ENCODE assay signal across 14 cellular contexts in genomic region chr2:172440795-172441194, GRCh38. TPM values are rescaled to one million over a fixed set of nuclear protein-coding genes. Genes with fewer than 3 reads are reported as not detected.
DNase-seq lines count a peak whose midpoint lies in the region; ATAC-seq, FAIRE-seq and TF ChIP-seq lines count a peak whose summit lies in the region.
"Had no signal": no experiment of that assay in that cellular context is flagged by ENCODE, and none has a peak within 500 bp of the region (broad histone marks: within the 10 kb centered on the region; RNA-seq: fewer than 3 reads in every experiment).

No MANE protein-coding gene starts in this region.

- H3K4me3 Mint-ChIP-seq in CD4-positive, alpha-beta memory T cell: peak overlapping the region; percentile 67 to 95 (median 80)
- no peak overlapping the region for H3K4me3 Mint-ChIP-seq in GM23338
- H3K4me3 Mint-ChIP-seq: dendritic cell treated with granulocyte-macrophage colony-stimulating factor and Interleukin-4, amounts not matched to agents 40 ng/mL and 50 ng/mL, for 4 days; naive B cell; stimulated activated memory B cell treated with anti-CD40 and anti-IgM and Interleukin-4, amounts not matched to agents 10 μg/mL and 1 μg/mL and 100 μg/mL, for 72 hours had no signal

- no peak for TF ChIP-seq CTCF in GM23338 (conservative IDR thresholded peaks at IDR 0.05; ENCODE audit: low read depth in 2 of 2)
- TF ChIP-seq CTCF in kidney (IDR thresholded peaks at IDR 0.05; ENCODE audit: borderline replicate concordance, extremely low read depth, insufficient read depth): no peak

- no peaks in the 10 kb centered on the region for H3K36me3 ChIP-seq in CD4-positive, alpha-beta memory T cell (ENCODE audit: insufficient read depth, low read length)
- no peaks in the 10 kb centered on the region for H3K36me3 ChIP-seq in GM23338 (ENCODE audit: insufficient read depth)
- no peaks in the 10 kb centered on the region for H3K36me3 ChIP-seq in SJSA1
- no peaks in the 10 kb centered on the region for H3K36me3 ChIP-seq in kidney (ENCODE audit: control insufficient read depth in 1 of 2, insufficient read depth in 2 of 2, low read length in 2 of 2)

- H3F3A ChIP-seq in GM23338 (replicated peaks; ENCODE audit: low read depth): no peaks in the 10 kb centered on the region

- no peaks in the 10 kb centered on the region for H3K27me3 Mint-ChIP-seq in CD4-positive, alpha-beta memory T cell
- no peaks in the 10 kb centered on the region for H3K27me3 Mint-ChIP-seq in GM23338 (ENCODE audit: insufficient read depth, low read depth, poor library complexity)
- H3K27me3 Mint-ChIP-seq: stimulated activated memory B cell treated with anti-CD40 and anti-IgM and Interleukin-4, amounts not matched to agents 10 μg/mL and 1 μg/mL and 100 μg/mL, for 72 hours had no signal

- H3K27me3 ChIP-seq in CD4-positive, alpha-beta memory T cell (ENCODE audit: insufficient read depth, low read length): no peaks in the 10 kb centered on the region
- H3K27me3 ChIP-seq in GM23338 (ENCODE audit: insufficient read depth): no peaks in the 10 kb centered on the region
- H3K27me3 ChIP-seq in SJSA1 (replicated peaks): no peaks in the 10 kb centered on the region

- CTCF ChIA-PET in CD4-positive, alpha-beta memory T cell (lab: Charles Lee; ENCODE audit: partially characterized antibody): interaction anchor here (0.7 to 33.3 kb wide), 8 partner anchors 9 to 268 kb away, joined by 3 to 1033 read pairs (median 4); partner anchors contain the start of gene ITGA6

- H3K9me3 Mint-ChIP-seq in CD4-positive, alpha-beta memory T cell: no peaks in the 10 kb centered on the region
- no peaks in the 10 kb centered on the region for H3K9me3 Mint-ChIP-seq in GM23338
- H3K9me3 Mint-ChIP-seq: dendritic cell treated with granulocyte-macrophage colony-stimulating factor and Interleukin-4, amounts not matched to agents 40 ng/mL and 50 ng/mL, for 4 days; naive B cell; stimulated activated memory B cell treated with anti-CD40 and anti-IgM and Interleukin-4, amounts not matched to agents 10 μg/mL and 1 μg/mL and 100 μg/mL, for 72 hours had no signal

- DNase-seq in CD4-positive, alpha-beta memory T cell: peak in 4 of 5 donors; percentile 30 to 36 (median 33)
- DNase-seq in GM23338 (ENCODE audit: low spot score): no peak
- DNase-seq in SJSA1 (ENCODE audit: low read depth in 1 of 2, low spot score in 2 of 2): no peak
- DNase-seq in kidney: no peak
- DNase-seq in HuH-7 (ENCODE audit: low spot score): no peak
- no peak for DNase-seq in GM19239 (ENCODE audit: insufficient read length, low spot score)
- DNase-seq in NCI-H2107 treated with DMSO at 0.1 percent for 48 hours (lab: John Stamatoyannopoulos, UW; ENCODE audit: unreplicated experiment): no peak
- DNase-seq: activated effector memory CD4-positive, alpha-beta T cell treated with Interleukin-2 at 50 U/mL for 16 hours; naive B cell; NCI-H1048; NCI-H748 treated with DMSO at 0.1 percent for 48 hours had no signal

- H3K27ac Mint-ChIP-seq in CD4-positive, alpha-beta memory T cell: peak overlapping the region; percentile 2 to 89 (median 75)
- no peak overlapping the region for H3K27ac Mint-ChIP-seq in GM23338
- H3K27ac Mint-ChIP-seq: dendritic cell treated with granulocyte-macrophage colony-stimulating factor and Interleukin-4, amounts not matched to agents 40 ng/mL and 50 ng/mL, for 4 days; naive B cell; stimulated activated memory B cell treated with anti-CD40 and anti-IgM and Interleukin-4, amounts not matched to agents 10 μg/mL and 1 μg/mL and 100 μg/mL, for 72 hours had no signal

- H3K4me3 ChIP-seq in CD4-positive, alpha-beta memory T cell (ENCODE audit: low read length in 2 of 2): no peak overlapping the region
- H3K4me3 ChIP-seq in GM23338 (no peak overlapping the region), SJSA1 (no peak overlapping the region), kidney (ENCODE audit: low read length in 2 of 2) (peak overlapping the region; percentile 3 to 21)

- FAIRE-seq in kidney (lab: Jason Lieb, UNC): no peak
- FAIRE-seq in GM19239 (lab: Jason Lieb, UNC): no peak

- H3K4me1 Mint-ChIP-seq in CD4-positive, alpha-beta memory T cell: peaks cover 10 to 63% (median 48%) of the 10 kb centered on the region in 4 donors
- H3K4me1 Mint-ChIP-seq in GM23338: peaks cover 49% of the 10 kb centered on the region
- H3K4me1 Mint-ChIP-seq: stimulated activated memory B cell treated with anti-CD40 and anti-IgM and Interleukin-4, amounts not matched to agents 10 μg/mL and 1 μg/mL and 100 μg/mL, for 72 hours had no signal

- peak overlapping the region; percentile 3 for H3K27ac ChIP-seq in CD4-positive, alpha-beta memory T cell (ENCODE audit: low read depth, low read length)
- no peak overlapping the region for H3K27ac ChIP-seq in GM23338 (ENCODE audit: low read depth)
- peak overlapping the region; percentile 28; the same call in 1 of the 2 replicates for H3K27ac ChIP-seq in SJSA1
- peak overlapping the region in 1 of 2 donors; percentile 38 for H3K27ac ChIP-seq in kidney (ENCODE audit: low read depth in 2 of 2, low read length in 2 of 2)

- peak overlapping the region; percentile 24 for H3K4me2 ChIP-seq in GM23338

- no peak overlapping the region for H3K9ac ChIP-seq in kidney (ENCODE audit: low read length in 2 of 2)

- no peak overlapping the region for H2AFZ ChIP-seq in GM23338

- H3K79me2 ChIP-seq in GM23338 (replicated peaks; ENCODE audit: insufficient read depth): peaks cover 100% of the 10 kb centered on the region

- H3K9me3 ChIP-seq in CD4-positive, alpha-beta memory T cell (ENCODE audit: control insufficient read depth in 1 of 2, low read length in 2 of 2): no peaks in the 10 kb centered on the region
- H3K9me3 ChIP-seq in SJSA1 (replicated peaks) (no peaks in the 10 kb centered on the region), kidney (ENCODE audit: control insufficient read depth in 1 of 2, low read length in 2 of 2) (no peaks in the 10 kb centered on the region)

- ATAC-seq in GM23338 (peak; percentile 42), HG03378 (IDR thresholded peaks at IDR 0.05; ENCODE audit: unreplicated experiment) (no peak)
- ATAC-seq: stimulated activated memory B cell treated with anti-CD40 and anti-IgM and Interleukin-4, amounts not matched to agents 10 μg/mL and 1 μg/mL and 100 μg/mL, for 72 hours had no signal

- H4K20me1 ChIP-seq in GM23338 (replicated peaks; ENCODE audit: insufficient read depth): peaks cover 26% of the 10 kb centered on the region

- H3K36me3 Mint-ChIP-seq in CD4-positive, alpha-beta memory T cell: peaks cover 3 to 4% of the 10 kb centered on the region in 2 donors
- H3K36me3 Mint-ChIP-seq in GM23338 (ENCODE audit: low read depth): peaks cover 12% of the 10 kb centered on the region; the same call in 2 of the 3 replicates
- H3K36me3 Mint-ChIP-seq: naive B cell; stimulated activated memory B cell treated with anti-CD40 and anti-IgM and Interleukin-4, amounts not matched to agents 10 μg/mL and 1 μg/mL and 100 μg/mL, for 72 hours had no signal

- peaks cover 87% of the 10 kb centered on the region for H3K4me1 ChIP-seq in CD4-positive, alpha-beta memory T cell (ENCODE audit: insufficient read depth, low read length)
- peaks cover 75% of the 10 kb centered on the region for H3K4me1 ChIP-seq in GM23338 (ENCODE audit: insufficient read depth)
- peaks cover 44% of the 10 kb centered on the region for H3K4me1 ChIP-seq in SJSA1 (replicated peaks)
- H3K4me1 ChIP-seq in kidney (ENCODE audit: control insufficient read depth in 1 of 2, insufficient read depth in 1 of 2, low read depth in 1 of 2, low read length in 2 of 2): peaks cover 34 to 65% of the 10 kb centered on the region in 2 donors

- H3K9me2 ChIP-seq in GM23338 (ENCODE audit: insufficient read depth): peaks cover 8% of the 10 kb centered on the region

- POLR2A ChIA-PET in CD4-positive, alpha-beta memory T cell (lab: Charles Lee; ENCODE audit: partially characterized antibody): interaction anchor here (1.1 to 14.1 kb wide), 5 partner anchors 8 to 21 kb away, joined by 4 to 169 read pairs (median 23); partner anchors contain the start of gene ITGA6

- intact Hi-C loops in CD4-positive, alpha-beta memory T cell (cut with micrococcal nuclease): loop anchor here (1.0 kb wide), 1 partner anchor 9 kb away; no protein-coding TSS in a partner anchor
- intact Hi-C loops in kidney (cut with DNase I): no loop called here

TF ChIP-seq in GM23338, 12 proteins besides CTCF, POLR2A, EP300 and RAD21:
- TF ChIP-seq NANOG (IDR thresholded peaks at IDR 0.05; ENCODE audit: borderline replicate concordance) (no peak), ZNF331 (CRISPR knock-in tag; IDR thresholded peaks at IDR 0.05; ENCODE audit: low read depth) (no peak), ETS1 (IDR thresholded peaks at IDR 0.05) (no peak)

RNA-seq across cellular contexts. Expression of gene ITGA6, which starts 13.4 kb away (rescaled TPM):
- 10 to 100 TPM; 69.1 to 73.6 TPM for total RNA-seq in CD4-positive, alpha-beta memory T cell
- 10 to 100 TPM; 58.3 to 64.0 TPM for polyA plus RNA-seq in CD4-positive, alpha-beta memory T cell
- total RNA-seq in GM23338 (2014; rRNA removed; shearing (Covaris generic)): 124 and 129 TPM in 2 replicates
- polyA plus RNA-seq in GM23338 (2016; fragmentation: Nextera tagmentation; extraction: Ambion mirVana): 28.6 and 32.9 TPM in 2 replicates
- total RNA-seq in SJSA1 (2014; rRNA removed; shearing (Covaris generic)): 26.7 and 32.9 TPM in 2 replicates
- 89.1 TPM for total RNA-seq in kidney
- 32.8 TPM for polyA plus RNA-seq in kidney (ENCODE audit: insufficient read depth, low read depth, low replicate concordance)

Comparison
In these comparisons a context has a peak if more than half of its experiments do, and no peak if none do; other contexts are left out.
1. DNase-seq: peak in CD4-positive, alpha-beta memory T cell (4 of 5); none in GM23338 (single experiment), SJSA1 (0 of 2), kidney (single experiment), HuH-7 (single experiment), GM19239 (single experiment) and NCI-H2107 treated with DMSO at 0.1 percent for 48 hours (single experiment).
2. H3K4me3 ChIP-seq: peak in kidney (2 of 2); none in CD4-positive, alpha-beta memory T cell (0 of 2), GM23338 (single experiment) and SJSA1 (single experiment).